ENCODE assay signal across 8 cellular contexts in genomic region chr6:36851149-36851614, GRCh38. TPM values are rescaled to one million over a fixed set of nuclear protein-coding genes. Genes with fewer than 3 reads are reported as not detected.
A peak's percentile ranks its signal among the peaks of the same experiment; 100 is the strongest.
DNase-seq lines count a peak whose midpoint lies in the region; ATAC-seq and TF ChIP-seq lines count a peak whose summit lies in the region.

No MANE protein-coding gene starts in this region.

- no peaks in the 10 kb centered on the region for H3K9me3 Mint-ChIP-seq in WTC11

- H3K27me3 Mint-ChIP-seq in WTC11 (ENCODE audit: low read depth): no peaks in the 10 kb centered on the region; the same call in none of the 2 replicates

- no peaks in the 10 kb centered on the region for H3K9me3 ChIP-seq in BE2C

- TF ChIP-seq CTCF in BE2C (IDR thresholded peaks at IDR 0.05; ENCODE audit: low read depth, low read length): peak; percentile 87
- peak; percentile 80 for TF ChIP-seq CTCF in GM12873 (IDR thresholded peaks at IDR 0.05; ENCODE audit: insufficient read depth, low read depth, low read length, missing control alignments)
- TF ChIP-seq CTCF in WTC11 (IDR thresholded peaks at IDR 0.05): peak; percentile 75
- TF ChIP-seq CTCF in foreskin fibroblast (IDR thresholded peaks at IDR 0.05; ENCODE audit: low read depth, low read length): peak; percentile 57

- ATAC-seq in WTC11: peak; percentile 9; the same call in 1 of the 2 replicates
- no peak for ATAC-seq in GM21515 (IDR thresholded peaks at IDR 0.05; ENCODE audit: unreplicated experiment)
- ATAC-seq in GM21381 (IDR thresholded peaks at IDR 0.05; ENCODE audit: unreplicated experiment): no peak

- peak; percentile 48 for DNase-seq in BE2C
- peak; percentile 56 for DNase-seq in NCI-H2171 (lab: John Stamatoyannopoulos, UW)
- DNase-seq in WTC11 (ENCODE audit: low spot score): peak; percentile 50
- DNase-seq in foreskin fibroblast: peak; percentile 74 to 87
- DNase-seq in non-pigmented ciliary epithelial cell (ENCODE audit: low read depth): peak; percentile 34

- CTCF ChIA-PET in WTC11 (lab: Charles Lee): interaction anchor here (0.6 to 8.1 kb wide), 34 partner anchors 10 to 1829 kb away, joined by 3 to 179 read pairs (median 5); partner anchors contain the start of genes C6orf89 and PPIL1

- peaks cover 33% of the 10 kb centered on the region for H3K4me1 Mint-ChIP-seq in WTC11

- H3K36me3 ChIP-seq in BE2C: peaks cover 38% of the 10 kb centered on the region

- H3K27ac Mint-ChIP-seq in WTC11: no peak overlapping the region; the same call in 1 of the 2 replicates

- no peak overlapping the region for H3K4me3 Mint-ChIP-seq in WTC11

- H3K4me3 ChIP-seq in BE2C (ENCODE audit: low read depth, low read length): no peak overlapping the region
- H3K4me3 ChIP-seq in foreskin fibroblast (ENCODE audit: low read depth in 1 of 2, low read length in 2 of 2): no peak overlapping the region

- POLR2A ChIA-PET in WTC11 (lab: Charles Lee): interaction anchor here (0.6 kb wide), 1 partner anchor 872 kb away, joined by 6 read pairs; no protein-coding TSS in a partner anchor

- H3K27me3 ChIP-seq in BE2C: no peaks in the 10 kb centered on the region

- H3K36me3 Mint-ChIP-seq in WTC11: peaks cover 24% of the 10 kb centered on the region

- peaks cover 29% of the 10 kb centered on the region for H3K4me1 ChIP-seq in BE2C

TF ChIP-seq in WTC11, 78 proteins besides CTCF, POLR2A, EP300 and RAD21:
- TF ChIP-seq CREB1 (CRISPR knock-in tag; IDR thresholded peaks at IDR 0.05) (no peak), STAT6 (CRISPR knock-in tag; conservative IDR thresholded peaks at IDR 0.05; ENCODE audit: low read depth) (no peak), ATF2 (CRISPR knock-in tag; IDR thresholded peaks at IDR 0.05; ENCODE audit: borderline replicate concordance, low read depth) (no peak), MLX (CRISPR knock-in tag; IDR thresholded peaks at IDR 0.05) (no peak)

RNA-seq across cellular contexts. Expression of gene CPNE5, which starts 11.9 kb away (rescaled TPM):
- not detected for polyA plus RNA-seq in BE2C (2012; ENCODE audit: insufficient read depth, insufficient read length, low read depth)
- total RNA-seq in WTC11 (2021): 0.44 to 0.71 TPM (median 0.48 TPM) in 3 replicates

RNA-seq across cellular contexts. Expression of gene PPIL1, which starts 23.4 kb away (rescaled TPM):
- polyA plus RNA-seq in BE2C (2012; ENCODE audit: insufficient read depth, insufficient read length, low read depth): 69.1 TPM
- total RNA-seq in WTC11 (2021): 64.2 to 69.8 TPM (median 66.6 TPM) in 3 replicates

RNA-seq across cellular contexts. Expression of gene C6orf89, which starts 34.6 kb away (rescaled TPM):
- polyA plus RNA-seq in BE2C (2012; ENCODE audit: insufficient read depth, insufficient read length, low read depth): 30.3 TPM
- 13.2 to 15.6 TPM (median 15.0 TPM) in 3 replicates for total RNA-seq in WTC11 (2021)
